14 cellular contexts compared by ENCODE assay signal in the genomic region with DNA sequence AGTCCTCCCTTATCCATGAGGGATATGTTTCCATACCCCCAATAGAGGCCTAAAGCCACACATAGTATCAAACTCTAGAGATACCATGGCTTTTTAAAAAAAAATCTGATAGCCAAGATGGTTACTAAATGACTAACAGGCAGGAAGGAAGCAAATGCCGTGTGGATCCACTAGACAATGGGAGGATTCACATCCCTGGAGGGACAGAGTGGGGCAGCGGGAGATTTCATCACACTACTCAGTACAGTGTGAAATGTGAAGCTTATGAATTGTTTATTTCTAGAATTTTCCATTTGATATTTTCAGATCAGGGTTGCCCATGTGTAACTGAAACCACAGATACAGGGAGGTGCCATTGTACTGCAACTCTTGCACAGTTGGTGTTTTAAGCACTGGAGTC.
"Had no signal": no experiment of that assay in that cellular context is flagged by ENCODE, and none has a peak within 500 bp of the region (broad histone marks: within the 10 kb centered on the region; RNA-seq: fewer than 3 reads in every experiment).

No MANE protein-coding gene starts in this region.

- DNase-seq: activated CD4-positive, alpha-beta T cell treated with anti-CD3 and anti-CD28 coated beads, Interleukin-2, amount 50 U/mL, for 1 hour; activated CD8-positive, alpha-beta memory T cell treated with anti-CD3 and anti-CD28 coated beads for 24 hours; activated gamma-delta T cell treated with Interleukin-2 at 50 U/mL for 16 hours; activated naive CD8-positive, alpha-beta T cell treated with anti-CD3 and anti-CD28 coated beads for 36 hours; cortex of kidney; effector CD4-positive, alpha-beta T cell; esophagus squamous epithelium; heart right ventricle; naive B cell; thyroid gland had no signal

- ATAC-seq: activated CD4-positive, CD25-positive, alpha-beta regulatory T cell treated with anti-CD3 and anti-CD28 coated beads, Interleukin-2, amount 50 U/mL, for 24 hours; gastroesophageal sphincter; heart right ventricle; left lobe of liver had no signal

- H3K27me3 ChIP-seq: esophagus squamous epithelium, gastroesophageal sphincter, heart right ventricle, thyroid gland had no signal

- H3K36me3 ChIP-seq: esophagus squamous epithelium, gastroesophageal sphincter, heart right ventricle, thyroid gland had no signal

- H3K9me3 ChIP-seq: esophagus squamous epithelium, gastroesophageal sphincter, heart right ventricle, thyroid gland had no signal

- H3K4me1 ChIP-seq: esophagus squamous epithelium, gastroesophageal sphincter, heart right ventricle, parathyroid adenoma, thyroid gland had no signal

- H3K27ac ChIP-seq: esophagus squamous epithelium, gastroesophageal sphincter, heart right ventricle, parathyroid adenoma, thyroid gland had no signal

- H3K4me3 ChIP-seq: esophagus squamous epithelium, gastroesophageal sphincter, heart right ventricle, thyroid gland had no signal
